ENCODE assay signal across 17 cellular contexts in the genomic region with DNA sequence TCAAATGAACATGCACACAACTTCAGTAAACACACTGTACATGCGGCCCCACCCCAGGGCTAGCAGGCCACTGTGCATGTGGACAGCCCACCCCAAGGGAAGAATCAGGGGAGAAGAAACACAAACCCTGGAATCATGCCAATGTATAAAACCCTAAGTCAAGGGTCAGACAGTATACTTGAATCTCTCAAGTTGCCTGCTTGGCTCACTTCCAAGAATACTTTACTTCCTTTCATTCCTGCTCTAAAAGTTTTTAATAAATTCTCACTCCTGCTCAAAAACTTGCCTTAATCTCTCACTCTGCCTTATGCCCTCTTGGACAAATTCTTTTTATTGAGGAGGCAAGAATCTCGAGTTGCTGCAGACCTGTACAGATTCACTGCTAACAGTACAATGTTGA.
"Had no signal": no experiment of that assay in that cellular context is flagged by ENCODE, and none has a peak within 500 bp of the region (broad histone marks: within the 10 kb centered on the region; RNA-seq: fewer than 3 reads in every experiment).

No MANE protein-coding gene starts in this region.

- H3K4me3 ChIP-seq: lower lobe of right lung, right lobe of liver had no signal

- H3K27me3 ChIP-seq: right lobe of liver had no signal

- H3K36me3 Mint-ChIP-seq: activated CD4-positive, alpha-beta memory T cell treated with anti-CD3 and anti-CD28 coated beads for 36 hours; mesothelial cell of epicardium had no signal

- H3K27ac ChIP-seq: epithelial cell of prostate, lower lobe of right lung, WERI-Rb-1 had no signal

- H3K9me3 Mint-ChIP-seq: activated CD4-positive, alpha-beta memory T cell treated with anti-CD3 and anti-CD28 coated beads for 36 hours; mesothelial cell of epicardium; nephron progenitor cell had no signal

- H3K27ac Mint-ChIP-seq: activated CD4-positive, alpha-beta memory T cell treated with anti-CD3 and anti-CD28 coated beads for 36 hours; activated CD4-positive, alpha-beta T cell treated with anti-CD3 and anti-CD28 coated beads for 36 hours; activated naive CD8-positive, alpha-beta T cell; mesothelial cell of epicardium; nephron progenitor cell had no signal

- H3K36me3 ChIP-seq: lower lobe of right lung, right lobe of liver, WERI-Rb-1 had no signal

- ATAC-seq: lower lobe of right lung, right lobe of liver had no signal

- H3K9me3 ChIP-seq: lower lobe of right lung, right lobe of liver had no signal

- H3K27me3 Mint-ChIP-seq: activated CD4-positive, alpha-beta memory T cell treated with anti-CD3 and anti-CD28 coated beads for 36 hours; activated CD4-positive, alpha-beta T cell treated with anti-CD3 and anti-CD28 coated beads for 36 hours; activated naive CD8-positive, alpha-beta T cell had no signal

- H3K4me3 Mint-ChIP-seq: activated CD4-positive, alpha-beta memory T cell treated with anti-CD3 and anti-CD28 coated beads for 36 hours; activated CD4-positive, alpha-beta T cell treated with anti-CD3 and anti-CD28 coated beads for 36 hours; activated naive CD8-positive, alpha-beta T cell; mesothelial cell of epicardium; nephron progenitor cell had no signal

- H3K4me1 Mint-ChIP-seq: nephron progenitor cell had no signal

- H3K4me1 ChIP-seq: lower lobe of right lung had no signal

- DNase-seq: activated CD4-positive, alpha-beta memory T cell treated with anti-CD3 and anti-CD28 coated beads for 36 hours; activated CD8-positive, alpha-beta memory T cell treated with anti-CD3 and anti-CD28 coated beads, Interleukin-2, amount 50 U/mL, for 4 hours; activated gamma-delta T cell; activated T-cell treated with anti-CD3 and anti-CD28 coated beads, Interleukin-2, amount 50 U/mL, for 48 hours; aorta; cerebellar nuclear complex; effector memory CD4-positive, alpha-beta T cell; head of caudate nucleus; lower lobe of right lung; nephron progenitor cell; right lobe of liver; T-helper 1 cell; WERI-Rb-1 had no signal
